ENCODE assay signal across 10 cellular contexts in genomic region chr5:43772601-43773031, GRCh38.
DNase-seq lines count a peak whose midpoint lies in the region; ATAC-seq and TF ChIP-seq lines count a peak whose summit lies in the region.
"Had no signal": no experiment of that assay in that cellular context is flagged by ENCODE, and none has a peak within 500 bp of the region (broad histone marks: within the 10 kb centered on the region; RNA-seq: fewer than 3 reads in every experiment).

No MANE protein-coding gene starts in this region.

- H3K4me3 ChIP-seq in PC-9 = no peak overlapping the region
- no peak overlapping the region for H3K4me3 ChIP-seq in fibroblast of lung (replicated peaks in 1 of 4; ENCODE audit: control extremely low read depth in 1 of 4, insufficient read depth in 1 of 4, low read depth in 3 of 4, low read length in 4 of 4)
- no peak overlapping the region for H3K4me3 ChIP-seq in lower leg skin (ENCODE audit: low read depth, poor library complexity, severe bottlenecking)
- H3K4me3 ChIP-seq: vagina had no signal

- no peaks in the 10 kb centered on the region for H3K27me3 Mint-ChIP-seq in H9 (ENCODE audit: low read depth)

- H3K36me3 Mint-ChIP-seq in H9 (ENCODE audit: insufficient read depth in 1 of 3, low read depth in 3 of 3) = no peaks in the 10 kb centered on the region

- DNase-seq in ACHN (peak; percentile 6), H9 (no peak), PC-9 (no peak), fibroblast of lung (ENCODE audit: low read depth in 2 of 2) (peak; percentile 66 to 88), lower leg skin (ENCODE audit: low spot score in 2 of 2) (no peak), NCI-H2227 treated with DMSO at 0.1 percent for 48 hours (lab: John Stamatoyannopoulos, UW) (no peak)

- in situ Hi-C loops in ACHN (cut with HindIII; ENCODE audit: low pct_ligation_motif_present, low pct_unique_long_range_greater_than_20kb, low sequenced_read_pairs) = no loop called here

- no peak overlapping the region for H3K56ac ChIP-seq in H9 (ENCODE audit: insufficient read length, low read depth, low read length)

- no peak overlapping the region for H2BK15ac ChIP-seq in H9 (ENCODE audit: low read depth, low read length)

- H3K4me3 Mint-ChIP-seq in H9 = no peak overlapping the region
- H3K4me3 Mint-ChIP-seq: central memory CD8-positive, alpha-beta T cell had no signal

- no peaks in the 10 kb centered on the region; the same call in 1 of the 2 replicates for H3F3A ChIP-seq in PC-9 (ENCODE audit: insufficient read depth, low read depth)

- no peak for ATAC-seq in HG03520 (IDR thresholded peaks at IDR 0.05; ENCODE audit: unreplicated experiment)
- no peak for ATAC-seq in GM21423 (IDR thresholded peaks at IDR 0.05; ENCODE audit: unreplicated experiment)

- no peak for TF ChIP-seq POLR2A in lower leg skin (IDR thresholded peaks at IDR 0.05)

- peaks cover 9 to 20% of the 10 kb centered on the region in 2 experiments; a peak in 3 of 4 replicates for H3K4me1 Mint-ChIP-seq in H9
- H3K4me1 Mint-ChIP-seq: central memory CD8-positive, alpha-beta T cell had no signal

- no peak overlapping the region for H4K91ac ChIP-seq in H9 (ENCODE audit: insufficient read length, low read depth, low read length)

- no peaks in the 10 kb centered on the region; the same call in 1 of the 2 replicates for H3K9me2 ChIP-seq in PC-9 (ENCODE audit: insufficient read depth)

- no peaks in the 10 kb centered on the region for H3K79me2 ChIP-seq in H9 (ENCODE audit: insufficient read depth, low read length)
- H3K79me2 ChIP-seq in PC-9 (ENCODE audit: low read depth) = no peaks in the 10 kb centered on the region
- no peaks in the 10 kb centered on the region for H3K79me2 ChIP-seq in fibroblast of lung (ENCODE audit: control insufficient read depth, insufficient read depth, low read length)

- H3K18ac ChIP-seq in H9 (ENCODE audit: insufficient read length, low read depth, low read length) = no peak overlapping the region

- H3K79me1 ChIP-seq in H9 (ENCODE audit: insufficient read depth, low read depth, low read length, poor library complexity, severe bottlenecking) = no peaks in the 10 kb centered on the region

- no peak overlapping the region for H4K5ac ChIP-seq in H9 (ENCODE audit: insufficient read length, low read depth, low read length)

- no peak overlapping the region for H2BK120ac ChIP-seq in H9 (ENCODE audit: low read depth, low read length, poor library complexity, severe bottlenecking)

- no peak for TF ChIP-seq CTCF in H9 (conservative IDR thresholded peaks at IDR 0.05)
- no peak for TF ChIP-seq CTCF in PC-9 (conservative IDR thresholded peaks at IDR 0.05)
- TF ChIP-seq CTCF in fibroblast of lung (conservative IDR thresholded peaks at IDR 0.05 in 1 of 2, IDR thresholded peaks at IDR 0.05 in 1 of 2; ENCODE audit: low read depth in 1 of 2, low read length in 2 of 2) = no peak
- TF ChIP-seq CTCF in lower leg skin (IDR thresholded peaks at IDR 0.05) = no peak

- no peak overlapping the region for H3K4ac ChIP-seq in H9 (ENCODE audit: low read depth, low read length)

- H3K4me1 ChIP-seq in H9 (ENCODE audit: insufficient read depth, low read length) (peaks cover 3% of the 10 kb centered on the region; the same call in 1 of the 2 replicates), PC-9 (replicated peaks; ENCODE audit: insufficient read depth) (peaks cover 15% of the 10 kb centered on the region), fibroblast of lung (ENCODE audit: control insufficient read depth, extremely low read depth, insufficient read depth, low read length) (peaks cover 3% of the 10 kb centered on the region)

- H3K9me3 Mint-ChIP-seq in H9 = no peaks in the 10 kb centered on the region
- H3K9me3 Mint-ChIP-seq: central memory CD8-positive, alpha-beta T cell had no signal

- H3K23me2 ChIP-seq in H9 (ENCODE audit: insufficient read length, low read depth, low read length, poor library complexity, severe bottlenecking) = no peaks in the 10 kb centered on the region

- H3K23ac ChIP-seq in H9 (ENCODE audit: insufficient read length, low read depth, low read length) = no peak overlapping the region

- BruUV-seq in PC-9 (replicated peaks; lab: Mats Ljungman, UMichigan) = no TSS peak

- POLR2A ChIA-PET in PC-9 (lab: Charles Lee; ENCODE audit: unreplicated experiment) = no interaction called here

- no peak overlapping the region for H4K8ac ChIP-seq in H9 (replicated peaks; ENCODE audit: insufficient read length, low read depth, low read length)

- H2BK20ac ChIP-seq in H9 (ENCODE audit: low read depth, low read length, poor library complexity, severe bottlenecking) = no peak overlapping the region

- no peaks in the 10 kb centered on the region for H3K9me3 ChIP-seq in H9 (ENCODE audit: control insufficient read depth, low read depth, low read length)
- no peaks in the 10 kb centered on the region for H3K9me3 ChIP-seq in PC-9 (ENCODE audit: insufficient read depth, low read depth)
- no peaks in the 10 kb centered on the region for H3K9me3 ChIP-seq in fibroblast of lung (ENCODE audit: control insufficient read depth, insufficient read depth, low read depth, low read length)
- H3K9me3 ChIP-seq: vagina had no signal

- no peaks in the 10 kb centered on the region for H3K36me3 ChIP-seq in PC-9 (ENCODE audit: low read depth)
- H3K36me3 ChIP-seq in fibroblast of lung (ENCODE audit: control insufficient read depth, insufficient read depth, low read length) = no peaks in the 10 kb centered on the region
- H3K36me3 ChIP-seq: vagina had no signal

- H3K27ac ChIP-seq in H9 (ENCODE audit: insufficient read length, low read depth, low read length) = peak overlapping the region; percentile 97
- peak overlapping the region; percentile 45 for H3K27ac ChIP-seq in PC-9
- no peak overlapping the region for H3K27ac ChIP-seq in fibroblast of lung (ENCODE audit: insufficient read depth, low read length)
- H3K27ac ChIP-seq: vagina had no signal

- H3K14ac ChIP-seq in H9 (ENCODE audit: insufficient read depth, low read length) = no peak overlapping the region

- H3K27me3 ChIP-seq in H9 (ENCODE audit: insufficient read depth, low read length) (no peaks in the 10 kb centered on the region), PC-9 (ENCODE audit: insufficient read depth, low read depth) (no peaks in the 10 kb centered on the region), fibroblast of lung (ENCODE audit: control insufficient read depth, insufficient read depth, low read length) (no peaks in the 10 kb centered on the region)
- H3K27me3 ChIP-seq: vagina had no signal

- H3K4me2 ChIP-seq in H9 (ENCODE audit: insufficient read depth, insufficient read length, low read length) = no peak overlapping the region
- H3K4me2 ChIP-seq in PC-9 = no peak overlapping the region
- H3K4me2 ChIP-seq in fibroblast of lung (ENCODE audit: extremely low read depth, insufficient read depth, low read length) = no peak overlapping the region

- no peak overlapping the region for H2BK5ac ChIP-seq in H9 (ENCODE audit: insufficient read length, low read length)

- CTCF ChIA-PET in PC-9 (lab: Charles Lee) = interaction anchor here (0.7 kb wide), 1 partner anchor 46 kb away, joined by 3 read pairs; no protein-coding TSS in a partner anchor

- intact Hi-C loops in PC-9 (cut with micrococcal nuclease; ENCODE audit: unreplicated experiment) = loop anchor here (2.0 to 5.0 kb wide), 2 partner anchors 460 to 1036 kb away; partner anchors contain the start of genes HMGCS1 and MRPS30
- intact Hi-C loops in lower leg skin (cut with DNase I; ENCODE audit: low total_unique reads) = no loop called here

- no peak overlapping the region for H2BK12ac ChIP-seq in H9 (ENCODE audit: insufficient read length, low read depth, low read length)

- H4K20me1 ChIP-seq in H9 (ENCODE audit: control insufficient read depth, insufficient read depth, insufficient read length) = no peaks in the 10 kb centered on the region
- H4K20me1 ChIP-seq in PC-9 (ENCODE audit: insufficient read depth) = no peaks in the 10 kb centered on the region
- no peaks in the 10 kb centered on the region for H4K20me1 ChIP-seq in fibroblast of lung (ENCODE audit: control insufficient read depth, extremely low read depth, insufficient read depth, low read length)

- no peak overlapping the region for H2AK5ac ChIP-seq in H9 (ENCODE audit: insufficient read length, low read length)

- H2AFZ ChIP-seq in H9 (ENCODE audit: low read length) (no peak overlapping the region), PC-9 (peak overlapping the region; percentile 22), fibroblast of lung (ENCODE audit: low read length) (no peak overlapping the region)

- no peak overlapping the region for H3T11ph ChIP-seq in H9 (ENCODE audit: low read length)

- peak overlapping the region in 2 of 3 experiments; percentile 55 to 60; a peak in 4 of 7 replicates for H3K27ac Mint-ChIP-seq in H9

- H3K9ac ChIP-seq in H9 (ENCODE audit: extremely low read depth, insufficient read length, low read length) (no peak overlapping the region), fibroblast of lung (ENCODE audit: insufficient read depth, low read length) (no peak overlapping the region)

- WGBS in H9 (ENCODE audit: extremely low coverage, insufficient read length, low lambda C conversion rate) = no CpG with 5 or more reads among the region's 3 CpGs
- WGBS in lower leg skin, 2 donors = 22 to 26% methylated on average over 3 of the region's 3 CpGs

Comparison
In these comparisons a context has a peak if more than half of its experiments do, and no peak if none do; other contexts are left out.
1. DNase-seq: peak in ACHN (single experiment) and fibroblast of lung (2 of 2); none in H9 (single experiment), PC-9 (0 of 2), lower leg skin (0 of 2) and NCI-H2227 treated with DMSO at 0.1 percent for 48 hours (single experiment).